Comparison of ENCODE assay signal across 15 cellular contexts in genomic region chr10:21603721-21604120, GRCh38.
DNase-seq lines count a peak whose midpoint lies in the region; ATAC-seq and TF ChIP-seq lines count a peak whose summit lies in the region.
"Had no signal": no experiment of that assay in that cellular context is flagged by ENCODE, and none has a peak within 500 bp of the region (broad histone marks: within the 10 kb centered on the region; RNA-seq: fewer than 3 reads in every experiment).

No MANE protein-coding gene starts in this region.

- 0 out of 2 replicates have a peak, but pooled peaks cover 5% of the 10 kb centered on the region for H4K20me1 ChIP-seq in GM23338 (replicated peaks; ENCODE audit: insufficient read depth)

- H3K4me3 Mint-ChIP-seq in GM23338 (no peak overlapping the region), endodermal cell (no peak overlapping the region), neural crest cell (no peak overlapping the region)
- H3K4me3 Mint-ChIP-seq: B cell; CD4-positive, alpha-beta T cell; HFFc6 had no signal

- H3K36me3 Mint-ChIP-seq in GM23338 (ENCODE audit: low read depth) (peaks cover 37% of the 10 kb centered on the region), endodermal cell (ENCODE audit: low read depth) (peaks cover 41% of the 10 kb centered on the region), neural crest cell (ENCODE audit: low read depth) (peaks cover 27% of the 10 kb centered on the region)

- H3K9ac ChIP-seq in endodermal cell (ENCODE audit: extremely low read depth, low read length, poor library complexity, severe bottlenecking), result no peak overlapping the region

- peaks cover 9% of the 10 kb centered on the region for H3K9me3 Mint-ChIP-seq in GM23338
- H3K9me3 Mint-ChIP-seq in endodermal cell, result peaks cover 26% of the 10 kb centered on the region
- peaks cover 8% of the 10 kb centered on the region for H3K9me3 Mint-ChIP-seq in neural crest cell

- no peaks in the 10 kb centered on the region for H3K9me2 ChIP-seq in GM23338 (ENCODE audit: insufficient read depth)

- H3K4me2 ChIP-seq in GM23338, result no peak overlapping the region

- 0 out of 2 replicates have a peak, but pooled peaks cover 4% of the 10 kb centered on the region for H3F3A ChIP-seq in GM23338 (replicated peaks; ENCODE audit: low read depth)

- no peak for DNase-seq in GM23338 (ENCODE audit: low spot score)
- DNase-seq in SK-N-DZ (ENCODE audit: low spot score), result peak; percentile 86
- no peak for DNase-seq in endodermal cell
- DNase-seq in neural crest cell (ENCODE audit: low read depth, low spot score), result no peak
- DNase-seq in NCI-H526 treated with DMSO at 0.1 percent for 48 hours (lab: John Stamatoyannopoulos, UW), result no peak
- no peak for DNase-seq in NCI-H2081 treated with DMSO at 0.1 percent for 48 hours (lab: John Stamatoyannopoulos, UW)
- no peak for DNase-seq in activated naive CD4-positive, alpha-beta T cell treated with Interleukin-2 at 50 U/mL for 16 hours
- DNase-seq: C1 segment of cervical spinal cord; CD4-positive, alpha-beta T cell; DND-41; GDM1; HCEC 1CT; HFFc6 had no signal

- peaks cover 4% of the 10 kb centered on the region; the same call in 2 of the 3 replicates for H3K4me1 Mint-ChIP-seq in GM23338
- peaks cover 6% of the 10 kb centered on the region for H3K4me1 Mint-ChIP-seq in endodermal cell
- H3K4me1 Mint-ChIP-seq in neural crest cell, result peaks cover 16% of the 10 kb centered on the region

- H3K27ac ChIP-seq in GM23338 (ENCODE audit: low read depth), result peak overlapping the region; percentile 47
- H3K27ac ChIP-seq in endodermal cell (ENCODE audit: low read depth, low read length), result no peak overlapping the region

- no peak overlapping the region for H2AFZ ChIP-seq in GM23338

- ATAC-seq in GM23338, result no peak
- ATAC-seq: HepG2 had no signal

- H3K4me1 ChIP-seq in GM23338 (ENCODE audit: insufficient read depth), result no peaks in the 10 kb centered on the region
- peaks cover 4% of the 10 kb centered on the region for H3K4me1 ChIP-seq in endodermal cell (ENCODE audit: control insufficient read depth, insufficient read depth, low read length)

- H3K9me3 ChIP-seq in endodermal cell (ENCODE audit: control insufficient read depth, low read length), result peaks cover 36% of the 10 kb centered on the region

- H3K36me3 ChIP-seq in GM23338 (ENCODE audit: insufficient read depth), result no peaks in the 10 kb centered on the region; the same call in 1 of the 2 replicates
- peaks cover 51% of the 10 kb centered on the region for H3K36me3 ChIP-seq in endodermal cell (ENCODE audit: control insufficient read depth, insufficient read depth, low read length)

- H3K4me3 ChIP-seq in GM23338 (no peak overlapping the region), endodermal cell (ENCODE audit: low read length) (peak overlapping the region; percentile 41)

- H3K79me2 ChIP-seq in GM23338 (replicated peaks; ENCODE audit: insufficient read depth), result peaks cover 90% of the 10 kb centered on the region

- TF ChIP-seq CTCF in GM23338 (conservative IDR thresholded peaks at IDR 0.05; ENCODE audit: low read depth in 2 of 2), result no peak
- no peak for TF ChIP-seq CTCF in endodermal cell (conservative IDR thresholded peaks at IDR 0.05)
- TF ChIP-seq CTCF in neural crest cell (conservative IDR thresholded peaks at IDR 0.05), result no peak

- no peaks in the 10 kb centered on the region for H3K27me3 Mint-ChIP-seq in GM23338 (ENCODE audit: insufficient read depth, low read depth, poor library complexity)
- no peaks in the 10 kb centered on the region for H3K27me3 Mint-ChIP-seq in endodermal cell (ENCODE audit: insufficient read depth)
- no peaks in the 10 kb centered on the region for H3K27me3 Mint-ChIP-seq in neural crest cell (ENCODE audit: low read depth)
- H3K27me3 Mint-ChIP-seq: B cell; CD4-positive, alpha-beta T cell had no signal

- H3K27me3 ChIP-seq in GM23338 (ENCODE audit: insufficient read depth) (no peaks in the 10 kb centered on the region), endodermal cell (ENCODE audit: control insufficient read depth, insufficient read depth, low read length, poor library complexity, severe bottlenecking) (no peaks in the 10 kb centered on the region)

- H3K27ac Mint-ChIP-seq in GM23338 (no peak overlapping the region), endodermal cell (no peak overlapping the region), neural crest cell (ENCODE audit: unreplicated experiment) (peak overlapping the region; percentile 61)
- H3K27ac Mint-ChIP-seq: B cell, HFFc6 had no signal

TF ChIP-seq in GM23338, 12 proteins besides CTCF, POLR2A, EP300 and RAD21:
- no peak for TF ChIP-seq ETS1 (IDR thresholded peaks at IDR 0.05)
- TF ChIP-seq EZH2 (IDR thresholded peaks at IDR 0.05; ENCODE audit: low read depth, unreplicated experiment), result no peak
- TF ChIP-seq REST (IDR thresholded peaks at IDR 0.05; ENCODE audit: unreplicated experiment), result no peak
